ENCODE assay signal across 12 cellular contexts in the genomic region with DNA sequence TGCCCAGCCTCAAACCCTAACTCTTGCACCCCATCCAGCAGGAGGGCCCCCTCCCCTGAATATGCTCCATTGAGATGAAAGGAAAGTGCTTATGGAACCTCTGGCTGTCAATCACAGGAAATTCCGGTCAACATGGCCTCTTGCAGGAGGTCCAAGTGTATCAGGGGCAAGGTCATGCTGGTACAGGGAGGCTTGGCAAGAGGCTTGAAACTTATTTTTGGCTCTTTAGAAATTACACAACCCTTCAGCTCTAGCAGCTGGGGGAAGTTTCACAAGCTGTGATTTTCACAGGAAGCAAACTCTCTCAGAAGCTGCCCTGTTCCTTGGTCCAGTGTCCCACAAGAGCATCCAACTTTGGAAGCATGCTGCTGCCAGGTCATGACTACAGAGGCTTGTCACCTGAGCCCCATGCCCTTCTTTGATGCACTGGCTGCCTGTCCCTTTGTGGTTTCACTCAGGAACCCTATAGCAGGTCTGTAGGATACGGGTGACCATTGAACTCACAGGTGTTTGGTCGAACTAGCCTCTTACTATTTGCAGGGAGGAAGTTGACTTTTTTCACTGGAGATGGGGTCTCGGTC. TPM values are rescaled to one million over a fixed set of nuclear protein-coding genes. Genes with fewer than 3 reads are reported as not detected.
DNase-seq lines count a peak whose midpoint lies in the region; ATAC-seq, FAIRE-seq and TF ChIP-seq lines count a peak whose summit lies in the region.
"Had no signal": no experiment of that assay in that cellular context is flagged by ENCODE, and none has a peak within 500 bp of the region (broad histone marks: within the 10 kb centered on the region; RNA-seq: fewer than 3 reads in every experiment).

No MANE protein-coding gene starts in this region.

- WGBS in GM12878 (ENCODE audit: insufficient coverage, insufficient replicate concordance, low lambda C conversion rate, missing lambda C conversion rate) = 14% methylated on average over 4 of the region's 4 CpGs
- 43% methylated on average over 4 of the region's 4 CpGs for WGBS in right lobe of liver (ENCODE audit: insufficient coverage, low coverage, low lambda C conversion rate, missing lambda C conversion rate)
- whole genome bisulfite sequencing in upper lobe of left lung, 2 donors = 44 to 78% methylated on average over 4 of the region's 4 CpGs

- H3K79me2 ChIP-seq in GM12878 (ENCODE audit: control insufficient read depth, insufficient read depth, low read length) = peaks cover 2% of the 10 kb centered on the region

- FAIRE-seq in GM12878 (lab: Jason Lieb, UNC) = peak; percentile 35
- FAIRE-seq: astrocyte, G401.6 had no signal

- peak overlapping the region; percentile 1; the same call in 1 of the 2 replicates for H3K9ac ChIP-seq in GM12878 (ENCODE audit: control insufficient read depth, insufficient read depth, low read length)

- DNase-seq in GM12878 (ENCODE audit: low read depth, low spot score) = peak; percentile 49
- DNase-seq in right lobe of liver = no peak
- peak in 1 of 2 donors; percentile 47 for DNase-seq in upper lobe of left lung
- DNase-seq in superior temporal gyrus (ENCODE audit: extremely low spot score) = no peak
- no peak for DNase-seq in NCI-H526 treated with DMSO at 0.1 percent for 48 hours (lab: John Stamatoyannopoulos, UW)
- DNase-seq: activated CD4-positive, alpha-beta T cell treated with anti-CD3 and anti-CD28 coated beads for 36 hours; activated T-cell treated with anti-CD3 and anti-CD28 coated beads, Interleukin-2, amount 50 U/mL, for 48 hours; NCI-H1930 had no signal

- POLR2A ChIA-PET in GM12878 (lab: Charles Lee) = interaction anchor here (0.6 to 1.0 kb wide), 2 partner anchors 11 to 252 kb away, joined by 3 to 5 read pairs; no protein-coding TSS in a partner anchor

- no peaks in the 10 kb centered on the region for H3K27me3 ChIP-seq in GM12878 (replicated peaks in 1 of 2; ENCODE audit: control insufficient read depth in 2 of 2, insufficient read depth in 2 of 2, low read length in 1 of 2)
- no peaks in the 10 kb centered on the region for H3K27me3 ChIP-seq in right lobe of liver
- no peaks in the 10 kb centered on the region for H3K27me3 ChIP-seq in upper lobe of left lung

- in situ Hi-C loops in GM12878 (cut with MboI) = no loop called here

- RAD21 ChIA-PET in GM12878 (lab: Charles Lee; ENCODE audit: unreplicated experiment) = interaction anchor here (2.0 kb wide), 1 partner anchor 9 kb away, joined by 5 read pairs; a partner anchor contains a TSS

- CTCF ChIA-PET in GM12878 (lab: Yijun Ruan, JAX) = interaction anchor here (0.6 to 3.0 kb wide), 5 partner anchors 9 to 233 kb away, joined by 3 to 21 read pairs (median 5); a partner anchor contains a TSS

- TF ChIP-seq EP300 in GM12878 (IDR thresholded peaks at IDR 0.05; ENCODE audit: borderline replicate concordance in 1 of 2, control insufficient read depth in 1 of 2, low read depth in 2 of 2, low read length in 2 of 2) (no peak), upper lobe of left lung (IDR thresholded peaks at IDR 0.05) (no peak)

- intact Hi-C loops in GM12878 (cut with micrococcal nuclease; ENCODE audit: unreplicated experiment) (no loop called here), right lobe of liver (cut with DNase I) (no loop called here)

- no peaks in the 10 kb centered on the region for H4K20me1 ChIP-seq in GM12878 (ENCODE audit: control insufficient read depth, insufficient read depth)

- ATAC-seq in HG03108 (IDR thresholded peaks at IDR 0.05; ENCODE audit: unreplicated experiment) (peak; percentile 48), GM12878 (peak; percentile 84), right lobe of liver (peak; percentile 64 to 85 (median 70)), upper lobe of left lung (ENCODE audit: low FRiP score in 2 of 2) (peak; percentile 68 to 81), GM18498 (IDR thresholded peaks at IDR 0.05; ENCODE audit: unreplicated experiment) (no peak)
- ATAC-seq: activated CD4-positive, alpha-beta T cell treated with anti-CD3 and anti-CD28 coated beads for 36 hours had no signal

- H3K27ac ChIP-seq in GM12878 (ENCODE audit: control insufficient read depth, insufficient read depth) (peak overlapping the region; percentile 41), right lobe of liver (peak overlapping the region in 1 of 3 donors; percentile 29), upper lobe of left lung (peak overlapping the region; percentile 35 to 75 (median 70))

- no peak for TF ChIP-seq RAD21 in GM12878 (IDR thresholded peaks at IDR 0.05; ENCODE audit: insufficient read depth, low read depth, low read length)

- H3K9me3 ChIP-seq in GM12878 (replicated peaks; ENCODE audit: control insufficient read depth, insufficient read depth, low read length) (no peaks in the 10 kb centered on the region), right lobe of liver (no peaks in the 10 kb centered on the region), upper lobe of left lung (no peaks in the 10 kb centered on the region)

- TF ChIP-seq POLR2A in GM12878 (IDR thresholded peaks at IDR 0.05; ENCODE audit: low read depth, low read length) (no peak), right lobe of liver (IDR thresholded peaks at IDR 0.05) (no peak), upper lobe of left lung (IDR thresholded peaks at IDR 0.05) (no peak)

- no TSS peak for BruUV-seq in GM12878 (replicated peaks; lab: Mats Ljungman, UMichigan)

- SMC1A ChIA-PET in GM12878 (lab: Charles Lee; ENCODE audit: uncharacterized antibody, unreplicated experiment) = interaction anchor here (0.9 to 1.4 kb wide), 5 partner anchors 9 to 143 kb away, joined by 3 to 5 read pairs (median 4); a partner anchor contains a TSS

- TF ChIP-seq CTCF in GM12878 (IDR thresholded peaks at IDR 0.05 in 2 of 3, conservative IDR thresholded peaks at IDR 0.05 in 1 of 3; ENCODE audit: control insufficient read depth in 2 of 3, extremely low read depth in 1 of 3, insufficient read depth in 1 of 3, low read depth in 3 of 3, low read length in 3 of 3) (no peak), right lobe of liver (IDR thresholded peaks at IDR 0.05) (no peak), upper lobe of left lung (IDR thresholded peaks at IDR 0.05) (no peak)

- H3K4me1 ChIP-seq in GM12878 (ENCODE audit: control insufficient read depth, insufficient read depth, low read length) (peaks cover 22% of the 10 kb centered on the region), right lobe of liver (peaks cover 0 to 14% (median 0%) of the 10 kb centered on the region in 4 donors), upper lobe of left lung (peaks cover 7 to 12% (median 9%) of the 10 kb centered on the region in 4 donors)

- peak overlapping the region; percentile 35 for H2AFZ ChIP-seq in GM12878 (ENCODE audit: control insufficient read depth, low read depth, low read length)

- H3K36me3 ChIP-seq in GM12878 (ENCODE audit: control insufficient read depth in 2 of 2, insufficient read depth in 2 of 2, low read length in 1 of 2) (peaks cover 0 to 16% of the 10 kb centered on the region in 2 experiments; a peak in 1 of 4 replicates), right lobe of liver (no peaks in the 10 kb centered on the region), upper lobe of left lung (no peaks in the 10 kb centered on the region)

- H3K4me2 ChIP-seq in GM12878 (ENCODE audit: control insufficient read depth, insufficient read depth) = peak overlapping the region; percentile 81

- H3K4me3 ChIP-seq in GM12878 (peak overlapping the region; percentile 51), right lobe of liver (no peak overlapping the region), upper lobe of left lung (no peak overlapping the region)

RNA-seq across cellular contexts. Expression of a gene that starts 8.4 kb away (rescaled TPM):
- 2.5 and 2.9 TPM in 2 replicates for total RNA-seq in GM12878 (2013; cell fraction: nucleolus; rRNA removed)
- total RNA-seq in GM12878 (2014; rRNA removed) (123 and 132 TPM in 2 replicates), GM12878 (2014; rRNA removed; fragmentation: Illumina TruSeq; extraction: Trizol) (50.4 and 53.8 TPM in 2 replicates), GM12878 (2021) (95.3 and 95.6 TPM in 2 replicates), right lobe of liver (1 to 10 TPM in 2 of 6 experiments, under 1 TPM in 4; 0.24 to 5.3 (median 0.61) TPM), upper lobe of left lung (1 to 10 TPM; 1.2 to 4.9 (median 3.0) TPM)
- polyA plus RNA-seq in GM12878 (2011; ENCODE audit: low read depth) = 27.5 TPM
- polyA plus RNA-seq in GM12878 (2011; rRNA removed) (34.9 and 57.1 TPM in 2 replicates), GM12878 (2014; fragmentation: Illumina TruSeq; extraction: Trizol) (62.9 and 85.2 TPM in 2 replicates), GM12878 (2014; fragmentation: Nextera tagmentation; extraction: Ambion mirVana) (10 to 100 TPM; 10.4 to 23.1 TPM), GM12878 (2014; rRNA removed) (103 and 115 TPM in 2 replicates), GM12878 (2016; fragmentation: Nextera tagmentation; extraction: Ambion mirVana) (100 to 1,000 TPM; 190 to 217 TPM)
- polyA plus RNA-seq in GM12878 (2011; cell fraction: cytosol; rRNA removed) = 67.2 and 86.4 TPM in 2 replicates
- polyA plus RNA-seq in GM12878 (2011; cell fraction: nucleus; rRNA removed) = 31.1 and 37.8 TPM in 2 replicates
- 47.4 and 61.6 TPM in 2 replicates for polyA plus RNA-seq in GM12878 (2012)
- polyA minus RNA-seq in GM12878 (2011; rRNA and poly(A)+ RNA removed) = 30.4 and 50.9 TPM in 2 replicates
- 26.6 and 27.8 TPM in 2 replicates for polyA minus RNA-seq in GM12878 (2011; cell fraction: cytosol; rRNA and poly(A)+ RNA removed)
- polyA minus RNA-seq in GM12878 (2011; cell fraction: nucleus; rRNA and poly(A)+ RNA removed) = 9.8 and 15.9 TPM in 2 replicates

RNA-seq across cellular contexts. Expression of a gene that starts 10.5 kb away (rescaled TPM):
- total RNA-seq in GM12878 (2013; cell fraction: nucleolus; rRNA removed) = 11.5 and 11.6 TPM in 2 replicates
- 12.9 and 14.9 TPM in 2 replicates for total RNA-seq in GM12878 (2014; rRNA removed)
- 10.4 and 11.2 TPM in 2 replicates for total RNA-seq in GM12878 (2014; rRNA removed; fragmentation: Illumina TruSeq; extraction: Trizol)
- 67.7 and 68.5 TPM in 2 replicates for total RNA-seq in GM12878 (2021)
- polyA plus RNA-seq in GM12878 (2011; ENCODE audit: low read depth) = 26.1 TPM
- polyA plus RNA-seq in GM12878 (2011; rRNA removed) = 10.6 and 11.9 TPM in 2 replicates
- 23.1 and 25.8 TPM in 2 replicates for polyA plus RNA-seq in GM12878 (2011; cell fraction: cytosol; rRNA removed)
- 9.5 and 16.8 TPM in 2 replicates for polyA plus RNA-seq in GM12878 (2011; cell fraction: nucleus; rRNA removed)
- polyA plus RNA-seq in GM12878 (2012) = 28.6 and 38.0 TPM in 2 replicates
- 44.3 and 56.8 TPM in 2 replicates for polyA plus RNA-seq in GM12878 (2014; fragmentation: Illumina TruSeq; extraction: Trizol)
- 1 to 10 TPM in 1 of 2 experiments, under 1 TPM in 1; 0.53 to 1.3 TPM for polyA plus RNA-seq in GM12878 (2014; fragmentation: Nextera tagmentation; extraction: Ambion mirVana)
- 40.8 and 46.1 TPM in 2 replicates for polyA plus RNA-seq in GM12878 (2014; rRNA removed)
- 1 to 10 TPM; 3.3 to 3.5 TPM for polyA plus RNA-seq in GM12878 (2016; fragmentation: Nextera tagmentation; extraction: Ambion mirVana)
- 17.0 and 23.7 TPM in 2 replicates for polyA minus RNA-seq in GM12878 (2011; rRNA and poly(A)+ RNA removed)
- 11.2 and 15.5 TPM in 2 replicates for polyA minus RNA-seq in GM12878 (2011; cell fraction: cytosol; rRNA and poly(A)+ RNA removed)
- polyA minus RNA-seq in GM12878 (2011; cell fraction: nucleus; rRNA and poly(A)+ RNA removed) = 5.1 and 9.7 TPM in 2 replicates
- 10 to 100 TPM; 54.8 to 87.5 (median 63.1) TPM for total RNA-seq in right lobe of liver
- 100 to 1,000 TPM in 1 of 6 donors, 10 to 100 TPM in 5; 24.1 to 107 (median 51.7) TPM for total RNA-seq in upper lobe of left lung

RNA-seq across cellular contexts. Expression of a gene that starts 37.5 kb away (rescaled TPM):
- 9.9 and 11.1 TPM in 2 replicates for total RNA-seq in GM12878 (2013; cell fraction: nucleolus; rRNA removed)
- total RNA-seq in GM12878 (2014; rRNA removed) = 35.0 and 41.4 TPM in 2 replicates
- 20.7 and 22.7 TPM in 2 replicates for total RNA-seq in GM12878 (2014; rRNA removed; fragmentation: Illumina TruSeq; extraction: Trizol)
- total RNA-seq in GM12878 (2021) = 71.7 and 74.5 TPM in 2 replicates
- 12.1 TPM for polyA plus RNA-seq in GM12878 (2011; ENCODE audit: low read depth)
- 9.6 and 15.9 TPM in 2 replicates for polyA plus RNA-seq in GM12878 (2011; rRNA removed)
- 25.3 and 28.7 TPM in 2 replicates for polyA plus RNA-seq in GM12878 (2011; cell fraction: cytosol; rRNA removed)
- 114 and 178 TPM in 2 replicates for polyA plus RNA-seq in GM12878 (2011; cell fraction: nucleus; rRNA removed)
- polyA plus RNA-seq in GM12878 (2012) = 23.2 and 27.9 TPM in 2 replicates
- 16.2 and 27.8 TPM in 2 replicates for polyA plus RNA-seq in GM12878 (2014; fragmentation: Illumina TruSeq; extraction: Trizol)
- polyA plus RNA-seq in GM12878 (2014; fragmentation: Nextera tagmentation; extraction: Ambion mirVana) = 1 to 10 TPM; 3.0 to 5.4 TPM
- 39.3 and 50.7 TPM in 2 replicates for polyA plus RNA-seq in GM12878 (2014; rRNA removed)
- polyA plus RNA-seq in GM12878 (2016; fragmentation: Nextera tagmentation; extraction: Ambion mirVana) = 1 to 10 TPM; 5.9 to 6.3 TPM
- polyA minus RNA-seq in GM12878 (2011; rRNA and poly(A)+ RNA removed) = 5.1 and 13.5 TPM in 2 replicates
- polyA minus RNA-seq in GM12878 (2011; cell fraction: cytosol; rRNA and poly(A)+ RNA removed) = 17.4 and 18.0 TPM in 2 replicates
- polyA minus RNA-seq in GM12878 (2011; cell fraction: nucleus; rRNA and poly(A)+ RNA removed) = 3.3 and 7.6 TPM in 2 replicates
- 10 to 100 TPM in 5 of 6 experiments, 1 to 10 TPM in 1; 10.0 to 25.3 (median 15.6) TPM for total RNA-seq in right lobe of liver
- total RNA-seq in upper lobe of left lung = 10 to 100 TPM; 17.8 to 62.8 (median 37.0) TPM

RNA-seq across cellular contexts. Expression of a gene that starts 42.4 kb away (rescaled TPM):
- 1.4 TPM in 1 of 2 replicates, not detected in the other for total RNA-seq in GM12878 (2013; cell fraction: nucleolus; rRNA removed)
- total RNA-seq in GM12878 (2014; rRNA removed) = not detected in 2 replicates
- not detected in 2 replicates for total RNA-seq in GM12878 (2014; rRNA removed; fragmentation: Illumina TruSeq; extraction: Trizol)
- not detected in 2 replicates for total RNA-seq in GM12878 (2021)
- not detected for polyA plus RNA-seq in GM12878 (2011; ENCODE audit: low read depth)
- not detected in 2 replicates for polyA plus RNA-seq in GM12878 (2011; rRNA removed)
- polyA plus RNA-seq in GM12878 (2011; cell fraction: cytosol; rRNA removed) = not detected in 2 replicates
- polyA plus RNA-seq in GM12878 (2011; cell fraction: nucleus; rRNA removed) = 0.27 and 0.35 TPM in 2 replicates
- polyA plus RNA-seq in GM12878 (2012) = 0.10 TPM in 1 of 2 replicates, not detected in the other
- not detected in 2 replicates for polyA plus RNA-seq in GM12878 (2014; fragmentation: Illumina TruSeq; extraction: Trizol)
- not detected for polyA plus RNA-seq in GM12878 (2014; fragmentation: Nextera tagmentation; extraction: Ambion mirVana)
- not detected in 2 replicates for polyA plus RNA-seq in GM12878 (2014; rRNA removed)
- polyA plus RNA-seq in GM12878 (2016; fragmentation: Nextera tagmentation; extraction: Ambion mirVana) = under 1 TPM in 1 of 2 experiments, not detected in 1; 0.14 TPM
- polyA minus RNA-seq in GM12878 (2011; rRNA and poly(A)+ RNA removed) = not detected in 2 replicates
- polyA minus RNA-seq in GM12878 (2011; cell fraction: cytosol; rRNA and poly(A)+ RNA removed) = not detected in 2 replicates
- 0.36 and 0.67 TPM in 2 replicates for polyA minus RNA-seq in GM12878 (2011; cell fraction: nucleus; rRNA and poly(A)+ RNA removed)
- under 1 TPM in 1 of 6 experiments, not detected in 5; 0.27 TPM for total RNA-seq in right lobe of liver
- total RNA-seq in upper lobe of left lung = under 1 TPM in 1 of 6 donors, not detected in 5; 0.40 TPM
- total RNA-seq: astrocyte had no signal

RNA-seq across cellular contexts. Expression of a gene that starts 55.4 kb away (rescaled TPM):
- total RNA-seq in GM12878 (2013; cell fraction: nucleolus; rRNA removed) = 1.8 and 2.4 TPM in 2 replicates
- total RNA-seq in GM12878 (2014; rRNA removed) = 0.90 and 0.93 TPM in 2 replicates
- total RNA-seq in GM12878 (2014; rRNA removed; fragmentation: Illumina TruSeq; extraction: Trizol) = 0.51 and 0.63 TPM in 2 replicates
- total RNA-seq in GM12878 (2021) = 1.2 and 1.7 TPM in 2 replicates
- polyA plus RNA-seq in GM12878 (2011; ENCODE audit: low read depth) = not detected
- 0.56 and 0.98 TPM in 2 replicates for polyA plus RNA-seq in GM12878 (2011; rRNA removed)
- 1.4 and 1.8 TPM in 2 replicates for polyA plus RNA-seq in GM12878 (2011; cell fraction: cytosol; rRNA removed)
- polyA plus RNA-seq in GM12878 (2011; cell fraction: nucleus; rRNA removed) = 6.0 TPM in 2 replicates
- 0.89 and 1.0 TPM in 2 replicates for polyA plus RNA-seq in GM12878 (2012)
- polyA plus RNA-seq in GM12878 (2014; fragmentation: Illumina TruSeq; extraction: Trizol) = 0.46 TPM in 2 replicates
- under 1 TPM; 0.07 to 0.11 TPM for polyA plus RNA-seq in GM12878 (2014; fragmentation: Nextera tagmentation; extraction: Ambion mirVana)
- polyA plus RNA-seq in GM12878 (2014; rRNA removed) = 1.4 and 1.7 TPM in 2 replicates
- under 1 TPM; 0.52 to 0.66 TPM for polyA plus RNA-seq in GM12878 (2016; fragmentation: Nextera tagmentation; extraction: Ambion mirVana)
- 0.15 and 0.41 TPM in 2 replicates for polyA minus RNA-seq in GM12878 (2011; rRNA and poly(A)+ RNA removed)
- polyA minus RNA-seq in GM12878 (2011; cell fraction: cytosol; rRNA and poly(A)+ RNA removed) = not detected in 2 replicates
- polyA minus RNA-seq in GM12878 (2011; cell fraction: nucleus; rRNA and poly(A)+ RNA removed) = 1.2 and 2.5 TPM in 2 replicates
- total RNA-seq in right lobe of liver = 10 to 100 TPM in 1 of 6 experiments, 1 to 10 TPM in 5; 3.6 to 12.0 (median 6.1) TPM
- 10 to 100 TPM in 3 of 6 donors, 1 to 10 TPM in 3; 7.9 to 31.2 (median 12.3) TPM for total RNA-seq in upper lobe of left lung
